12 cellular contexts compared by ENCODE assay signal in genomic region chr3:120568198-120568523, GRCh38. TPM values are rescaled to one million over a fixed set of nuclear protein-coding genes. Genes with fewer than 3 reads are reported as not detected.
DNase-seq lines count a peak whose midpoint lies in the region; ATAC-seq, FAIRE-seq and TF ChIP-seq lines count a peak whose summit lies in the region.
"Had no signal": no experiment of that assay in that cellular context is flagged by ENCODE, and none has a peak within 500 bp of the region (broad histone marks: within the 10 kb centered on the region; RNA-seq: fewer than 3 reads in every experiment).

No MANE protein-coding gene starts in this region.

- DNase-seq in heart right ventricle: no peak
- DNase-seq in right atrium auricular region (ENCODE audit: low spot score): no peak
- DNase-seq in caudate nucleus (lab: John Stamatoyannopoulos, UW): peak in 3 of 61 donors; percentile 20 to 70 (median 41)
- no peak for DNase-seq in gastrocnemius medialis
- DNase-seq in H54 (ENCODE audit: insufficient read length, low spot score): no peak
- DNase-seq in NCI-H1930 (lab: John Stamatoyannopoulos, UW): no peak
- DNase-seq in frontal cortex (ENCODE audit: low spot score in 2 of 2): no peak
- DNase-seq: activated CD4-positive, alpha-beta T cell treated with anti-CD3 and anti-CD28 coated beads, Interleukin-2, amount 10 ng/mL, durations not matched to agents 7 days and 5 days; activated naive CD4-positive, alpha-beta T cell; effector memory CD4-positive, alpha-beta T cell had no signal

- H3K27me3 ChIP-seq in heart right ventricle (no peaks in the 10 kb centered on the region), right atrium auricular region (no peaks in the 10 kb centered on the region), muscle layer of colon (ENCODE audit: control insufficient read depth in 1 of 2, insufficient read depth in 2 of 2, low read length in 2 of 2) (no peaks in the 10 kb centered on the region), gastrocnemius medialis (no peaks in the 10 kb centered on the region)
- H3K27me3 ChIP-seq: tibial nerve had no signal

- H3K4me1 ChIP-seq in heart right ventricle: peaks cover 0 to 23% (median 0%) of the 10 kb centered on the region in 9 donors
- H3K4me1 ChIP-seq in right atrium auricular region: peaks cover 0 to 12% of the 10 kb centered on the region in 2 donors
- H3K4me1 ChIP-seq in muscle layer of colon (ENCODE audit: insufficient read depth, low read length): peaks cover 23% of the 10 kb centered on the region
- H3K4me1 ChIP-seq in gastrocnemius medialis: no peaks in the 10 kb centered on the region

- intact Hi-C loops in heart right ventricle (cut with DNase I) (loop anchor here in 2 of 10 donors (2.0 to 5.0 kb wide), 2 partner anchors 174 to 227 kb away; partner anchors contain the start of genes GTF2E1 (in 1 of the 2) and RABL3 (in 1 of the 2)), gastrocnemius medialis (cut with DNase I; ENCODE audit: low total_unique reads) (no loop called here)

- H3K27ac ChIP-seq in heart right ventricle (peak overlapping the region in 4 of 10 donors; percentile 27 to 61 (median 56)), right atrium auricular region (no peak overlapping the region), caudate nucleus (ENCODE audit: low read depth, low read length) (peak overlapping the region; percentile 87), muscle layer of colon (ENCODE audit: low read depth, low read length) (peak overlapping the region; percentile 41), gastrocnemius medialis (no peak overlapping the region)

- H3K9me3 ChIP-seq in heart right ventricle (no peaks in the 10 kb centered on the region), right atrium auricular region (no peaks in the 10 kb centered on the region), muscle layer of colon (ENCODE audit: low read length) (no peaks in the 10 kb centered on the region), gastrocnemius medialis (no peaks in the 10 kb centered on the region)
- H3K9me3 ChIP-seq: tibial nerve had no signal

- no peak for TF ChIP-seq CTCF in heart right ventricle (IDR thresholded peaks at IDR 0.05)
- no peak for TF ChIP-seq CTCF in right atrium auricular region (IDR thresholded peaks at IDR 0.05)
- no peak for TF ChIP-seq CTCF in gastrocnemius medialis (IDR thresholded peaks at IDR 0.05 in 4 of 5, conservative IDR thresholded peaks at IDR 0.05 in 1 of 5)

- H3K36me3 ChIP-seq in heart right ventricle: no peaks in the 10 kb centered on the region
- H3K36me3 ChIP-seq in right atrium auricular region: no peaks in the 10 kb centered on the region
- H3K36me3 ChIP-seq in muscle layer of colon (ENCODE audit: insufficient read depth, low read length): no peaks in the 10 kb centered on the region
- no peaks in the 10 kb centered on the region for H3K36me3 ChIP-seq in gastrocnemius medialis
- H3K36me3 ChIP-seq: tibial nerve had no signal

- TF ChIP-seq POLR2A in gastrocnemius medialis (IDR thresholded peaks at IDR 0.05) (no peak), H54 (IDR thresholded peaks at IDR 0.05; ENCODE audit: low read depth, low read length) (no peak)

- ATAC-seq in heart right ventricle (peak in 5 of 8 donors; percentile 14 to 32 (median 30)), gastrocnemius medialis (no peak)

- FAIRE-seq in H54 (lab: Jason Lieb, UNC): no peak
- FAIRE-seq in frontal cortex (lab: Jason Lieb, UNC): no peak

- H3K9ac ChIP-seq in muscle layer of colon (ENCODE audit: low read length): no peak overlapping the region

- 66 to 75% methylated on average over 3 of the region's 3 CpGs for WGBS in heart right ventricle, 2 donors

- H3K4me3 ChIP-seq in heart right ventricle: no peak overlapping the region
- H3K4me3 ChIP-seq in right atrium auricular region: no peak overlapping the region
- no peak overlapping the region for H3K4me3 ChIP-seq in muscle layer of colon (ENCODE audit: low read depth in 1 of 2, low read length in 2 of 2)
- H3K4me3 ChIP-seq in gastrocnemius medialis: no peak overlapping the region

- in situ Hi-C loops in gastrocnemius medialis (cut with MboI; ENCODE audit: low sequenced_read_pairs in 4 of 4): loop anchor here (10.0 to 25.0 kb wide), 4 partner anchors 219 to 681 kb away; no protein-coding TSS in a partner anchor

RNA-seq across cellular contexts. Expression of gene NDUFB4, which starts 28.0 kb away (rescaled TPM):
- total RNA-seq in heart right ventricle (100 to 1,000 TPM; 347 to 581 (median 535) TPM), right atrium auricular region (100 to 1,000 TPM; 244 to 274 TPM), gastrocnemius medialis (100 to 1,000 TPM; 186 to 413 (median 377) TPM), frontal cortex (30.2 TPM)
- polyA plus RNA-seq in heart right ventricle: 100 to 1,000 TPM; 527 to 567 TPM

Comparison
In these comparisons a context has a peak if more than half of its experiments do, and no peak if none do; other contexts are left out.
1. ATAC-seq: peak in heart right ventricle (5 of 8); none in gastrocnemius medialis (0 of 2).
2. H3K27ac ChIP-seq: peak in caudate nucleus (single experiment) and muscle layer of colon (single experiment); none in right atrium auricular region (0 of 2) and gastrocnemius medialis (0 of 4).